20 cellular contexts compared by ENCODE assay signal in genomic region chr2:17607379-17607778, GRCh38.
"Had no signal": no experiment of that assay in that cellular context is flagged by ENCODE, and none has a peak within 500 bp of the region (broad histone marks: within the 10 kb centered on the region; RNA-seq: fewer than 3 reads in every experiment).

No MANE protein-coding gene starts in this region.

- H3K4me1 ChIP-seq: SJCRH30 had no signal

- H3K27me3 ChIP-seq: SJCRH30 had no signal

- DNase-seq: Kasumi-1, KG1, MM.1S, NCI-H1092 treated with DMSO at 0.1 percent for 48 hours, NCI-H1436, NCI-H187, NCI-H2029, NCI-H2081 treated with DMSO at 0.1 percent for 48 hours, NCI-H2171 treated with DMSO at 0.1 percent for 48 hours, NCI-H345, NCI-H524 treated with DMSO at 0.1 percent for 48 hours, NCI-H69, NCI-H774, PC-3, SHP77, SJCRH30, T-helper 1 cell had no signal

- ATAC-seq: Panc1, PC-3, SK-N-SH treated with all-trans-retinoic acid at 6 μM for 48 hours had no signal

- H3K27ac ChIP-seq: RWPE1, SJCRH30 had no signal

- H3K9me3 ChIP-seq: SJCRH30 had no signal

- H3K4me3 ChIP-seq: SJCRH30 had no signal

- H3K36me3 ChIP-seq: SJCRH30 had no signal
